In genomic region chr6:71375676-71376075, GRCh38 we compare ENCODE assay signal across 29 cellular contexts.
DNase-seq lines count a peak whose midpoint lies in the region; ATAC-seq, FAIRE-seq and TF ChIP-seq lines count a peak whose summit lies in the region.
"Had no signal": no experiment of that assay in that cellular context is flagged by ENCODE, and none has a peak within 500 bp of the region (broad histone marks: within the 10 kb centered on the region; RNA-seq: fewer than 3 reads in every experiment).

No MANE protein-coding gene starts in this region.

- no peak for TF ChIP-seq CTCF in A549 (IDR thresholded peaks at IDR 0.05)
- no peak for TF ChIP-seq CTCF in PC-3 (conservative IDR thresholded peaks at IDR 0.05; ENCODE audit: low read depth, low read length)
- no peak for TF ChIP-seq CTCF in lung (IDR thresholded peaks at IDR 0.05; ENCODE audit: control extremely low read depth, extremely low read depth)

- H3K27me3 Mint-ChIP-seq in activated T-cell treated with anti-CD3 and anti-CD28 coated beads, Interleukin-2, amount 50 U/mL, for 24 hours = peaks cover 22% of the 10 kb centered on the region
- H3K27me3 Mint-ChIP-seq: naive B cell; stimulated activated naive B cell treated with anti-CD40 and anti-IgM and Interleukin-4, amounts not matched to agents 10 μg/mL and 1 μg/mL and 100 μg/mL, for 72 hours had no signal

- no peak for TF ChIP-seq EP300 in A549 (IDR thresholded peaks at IDR 0.05)

- ATAC-seq in A549 (peak in 1 of 2 experiments; percentile 60; a peak in 2 of 6 replicates), PC-3 (peak; percentile 87), lung (ENCODE audit: insufficient read depth, low FRiP score) (peak; percentile 11), GM18517 (IDR thresholded peaks at IDR 0.05; ENCODE audit: unreplicated experiment) (no peak)
- ATAC-seq: gastroesophageal sphincter; stimulated activated naive B cell treated with anti-CD40 and anti-IgM and Interleukin-4, amounts not matched to agents 10 μg/mL and 1 μg/mL and 100 μg/mL, for 72 hours had no signal

- no peaks in the 10 kb centered on the region for H3F3A ChIP-seq in PC-3 (ENCODE audit: low read length, unreplicated experiment)

- H3K27ac Mint-ChIP-seq in activated T-cell treated with anti-CD3 and anti-CD28 coated beads, Interleukin-2, amount 50 U/mL, for 24 hours = no peak overlapping the region
- H3K27ac Mint-ChIP-seq: activated CD4-positive, alpha-beta T cell treated with anti-CD3 and anti-CD28 coated beads, Interleukin-2, amount 10 ng/mL, durations not matched to agents 24 days and 14 days; activated naive CD4-positive, alpha-beta T cell treated with anti-CD3 and anti-CD28 coated beads, Interleukin-2, amount 10 ng/mL, durations not matched to agents 7 days and 5 days; naive B cell; stimulated activated naive B cell treated with anti-CD40 and anti-IgM and Interleukin-4, amounts not matched to agents 10 μg/mL and 1 μg/mL and 100 μg/mL, for 72 hours had no signal

- FAIRE-seq in A549 (lab: Jason Lieb, UNC) = no peak
- FAIRE-seq: GM12891 had no signal

- H2AFZ ChIP-seq in PC-3 (ENCODE audit: low read length) = no peak overlapping the region

- H3K4me2 ChIP-seq in A549 (peak overlapping the region; percentile 64), PC-3 (ENCODE audit: low read length) (no peak overlapping the region)

- no peaks in the 10 kb centered on the region for H3K79me2 ChIP-seq in PC-3 (ENCODE audit: low read length)

- H3K9me3 Mint-ChIP-seq in activated T-cell treated with anti-CD3 and anti-CD28 coated beads, Interleukin-2, amount 50 U/mL, for 24 hours = peaks cover 4% of the 10 kb centered on the region
- H3K9me3 Mint-ChIP-seq: activated CD4-positive, alpha-beta T cell treated with anti-CD3 and anti-CD28 coated beads, Interleukin-2, amount 10 ng/mL, durations not matched to agents 24 days and 14 days; activated naive CD4-positive, alpha-beta T cell treated with anti-CD3 and anti-CD28 coated beads, Interleukin-2, amount 10 ng/mL, durations not matched to agents 7 days and 5 days; central memory CD8-positive, alpha-beta T cell had no signal

- no peak for TF ChIP-seq RAD21 in A549 (conservative IDR thresholded peaks at IDR 0.05 in 1 of 2, IDR thresholded peaks at IDR 0.05 in 1 of 2)

- DNase-seq in A549 (ENCODE audit: low read depth in 1 of 2, low spot score in 1 of 2) (peak in 1 of 2 experiments; percentile 35), PC-3 (peak; percentile 55), epithelial cell of prostate (ENCODE audit: low read depth, low spot score) (peak; percentile 33), lung (ENCODE audit: low spot score) (no peak), ecto neural progenitor cell (ENCODE audit: low spot score) (no peak), NCI-H1092 (lab: John Stamatoyannopoulos, UW) (no peak)
- DNase-seq in activated T-cell treated with anti-CD3 and anti-CD28 coated beads, Interleukin-2, amount 50 U/mL, for 24 hours = no peak
- DNase-seq: ACHN; activated CD4-positive, alpha-beta T cell treated with anti-CD3 and anti-CD28 coated beads, Interleukin-2, amount 10 ng/mL, durations not matched to agents 24 days and 14 days; activated naive CD4-positive, alpha-beta T cell treated with anti-CD3 and anti-CD28 coated beads, Interleukin-2, amount 10 ng/mL, durations not matched to agents 7 days and 5 days; amniotic stem cell; COR-L47; dorsolateral prefrontal cortex; H7; islet precursor cell; Karpas-422; mesendoderm; naive B cell; NCI-H1105; Right ventricle myocardium superior; stimulated activated CD4-positive, alpha-beta T cell treated with anti-CD3 and anti-CD28 coated beads, Interleukin-2, amount 100 ng/mL, for 48 hours; stimulated activated naive B cell treated with anti-CD40 and anti-IgM and Interleukin-4, amounts not matched to agents 10 μg/mL and 1 μg/mL and 100 μg/mL, for 72 hours; T-helper 9 cell; WERI-Rb-1 had no signal

- no peak for TF ChIP-seq POLR2A in A549 (IDR thresholded peaks at IDR 0.05; ENCODE audit: low read length)

- BruUV-seq in PC-3 (replicated peaks; lab: Mats Ljungman, UMichigan) = no TSS peak

- no peaks in the 10 kb centered on the region for H4K20me1 ChIP-seq in PC-3 (ENCODE audit: low read length)

- no peak overlapping the region for H3K4me3 ChIP-seq in A549
- no peak overlapping the region for H3K4me3 ChIP-seq in PC-3 (ENCODE audit: low read length)
- no peak overlapping the region for H3K4me3 ChIP-seq in lung
- H3K4me3 ChIP-seq: dorsolateral prefrontal cortex, gastroesophageal sphincter, suprapubic skin had no signal

- no peak overlapping the region for H3K4me3 Mint-ChIP-seq in activated T-cell treated with anti-CD3 and anti-CD28 coated beads, Interleukin-2, amount 50 U/mL, for 24 hours
- H3K4me3 Mint-ChIP-seq: activated CD4-positive, alpha-beta T cell treated with anti-CD3 and anti-CD28 coated beads, Interleukin-2, amount 10 ng/mL, durations not matched to agents 24 days and 14 days; activated naive CD4-positive, alpha-beta T cell treated with anti-CD3 and anti-CD28 coated beads, Interleukin-2, amount 10 ng/mL, durations not matched to agents 7 days and 5 days; central memory CD8-positive, alpha-beta T cell; naive B cell; stimulated activated naive B cell treated with anti-CD40 and anti-IgM and Interleukin-4, amounts not matched to agents 10 μg/mL and 1 μg/mL and 100 μg/mL, for 72 hours had no signal

- H3K27ac ChIP-seq in A549 (peak overlapping the region; percentile 48 to 64; a peak in 4 of 6 replicates), PC-3 (ENCODE audit: low read length) (no peak overlapping the region), epithelial cell of prostate (peak overlapping the region; percentile 6), lung (ENCODE audit: low read depth in 1 of 2, low read length in 1 of 2) (no peak overlapping the region)
- H3K27ac ChIP-seq: dorsolateral prefrontal cortex, gastroesophageal sphincter, suprapubic skin, WERI-Rb-1 had no signal

- no peaks in the 10 kb centered on the region for H3K36me3 Mint-ChIP-seq in activated T-cell treated with anti-CD3 and anti-CD28 coated beads, Interleukin-2, amount 50 U/mL, for 24 hours (ENCODE audit: low read depth)
- H3K36me3 Mint-ChIP-seq: activated naive CD4-positive, alpha-beta T cell treated with anti-CD3 and anti-CD28 coated beads, Interleukin-2, amount 10 ng/mL, durations not matched to agents 7 days and 5 days; naive B cell; stimulated activated naive B cell treated with anti-CD40 and anti-IgM and Interleukin-4, amounts not matched to agents 10 μg/mL and 1 μg/mL and 100 μg/mL, for 72 hours had no signal

- intact Hi-C loops in PC-3 (cut with micrococcal nuclease) = loop anchor here (1.0 kb wide), 1 partner anchor 9 kb away; no protein-coding TSS in a partner anchor

- H3K36me3 ChIP-seq in PC-3 (ENCODE audit: low read depth, low read length) (no peaks in the 10 kb centered on the region), lung (ENCODE audit: control insufficient read depth in 2 of 2, insufficient read depth in 2 of 2, low read length in 2 of 2) (peaks cover 0 to 3% of the 10 kb centered on the region in 2 donors)
- H3K36me3 ChIP-seq: suprapubic skin, WERI-Rb-1 had no signal

- H3K9me3 ChIP-seq in A549 (no peaks in the 10 kb centered on the region), PC-3 (ENCODE audit: low read length) (no peaks in the 10 kb centered on the region), lung (ENCODE audit: control insufficient read depth in 2 of 2, insufficient read depth in 1 of 2, low read length in 1 of 2) (no peaks in the 10 kb centered on the region)
- H3K9me3 ChIP-seq: gastroesophageal sphincter, suprapubic skin had no signal

- H3K9me2 ChIP-seq in PC-3 (replicated peaks; ENCODE audit: low read length) = no peaks in the 10 kb centered on the region

- 77% methylated on average over 1 of the region's 1 CpG for WGBS in A549 (ENCODE audit: missing lambda C conversion rate)
- 76 to 85% methylated on average over 1 of the region's 1 CpG for WGBS in lung, 2 donors

- H3K27me3 ChIP-seq in PC-3 (ENCODE audit: low read length) (no peaks in the 10 kb centered on the region), lung (ENCODE audit: control insufficient read depth, insufficient read depth) (no peaks in the 10 kb centered on the region)
- H3K27me3 ChIP-seq: dorsolateral prefrontal cortex, gastroesophageal sphincter, suprapubic skin had no signal

- no peaks in the 10 kb centered on the region for H3K4me1 Mint-ChIP-seq in activated T-cell treated with anti-CD3 and anti-CD28 coated beads, Interleukin-2, amount 50 U/mL, for 24 hours (ENCODE audit: low read depth)
- H3K4me1 Mint-ChIP-seq: activated CD4-positive, alpha-beta T cell treated with anti-CD3 and anti-CD28 coated beads, Interleukin-2, amount 10 ng/mL, durations not matched to agents 24 days and 14 days; activated naive CD4-positive, alpha-beta T cell treated with anti-CD3 and anti-CD28 coated beads, Interleukin-2, amount 10 ng/mL, durations not matched to agents 7 days and 5 days; central memory CD8-positive, alpha-beta T cell; naive B cell; stimulated activated naive B cell treated with anti-CD40 and anti-IgM and Interleukin-4, amounts not matched to agents 10 μg/mL and 1 μg/mL and 100 μg/mL, for 72 hours had no signal

- CTCF ChIA-PET in A549 (lab: Yijun Ruan, JAX) (no interaction called here), PC-3 (lab: Charles Lee) (no interaction called here)

- peaks cover 55% of the 10 kb centered on the region for H3K4me1 ChIP-seq in A549
- H3K4me1 ChIP-seq in PC-3 (ENCODE audit: insufficient read depth, low read length) = peaks cover 7% of the 10 kb centered on the region
- H3K4me1 ChIP-seq in lung (ENCODE audit: control insufficient read depth in 2 of 2, insufficient read depth in 2 of 2, low read length in 2 of 2) = peaks cover 0 to 17% of the 10 kb centered on the region in 2 donors
- H3K4me1 ChIP-seq: suprapubic skin had no signal

- H3K9ac ChIP-seq in PC-3 (ENCODE audit: low read length) = no peak overlapping the region

- POLR2A ChIA-PET in A549 (lab: Yijun Ruan, JAX) = no interaction called here
- POLR2A ChIA-PET in PC-3 (lab: Charles Lee; ENCODE audit: unreplicated experiment) = no interaction called here

TF ChIP-seq in A549, 52 proteins besides CTCF, POLR2A, EP300 and RAD21 (continues in another document):
- no peak for TF ChIP-seq E2F6 (IDR thresholded peaks at IDR 0.05; ENCODE audit: borderline replicate concordance, low read depth)
- TF ChIP-seq EHF (CRISPR knock-in tag; IDR thresholded peaks at IDR 0.05) = no peak
- no peak for TF ChIP-seq HOXA7 (CRISPR knock-in tag; IDR thresholded peaks at IDR 0.05)
- TF ChIP-seq KDM5A (IDR thresholded peaks at IDR 0.05) = no peak
- no peak for TF ChIP-seq MAX (IDR thresholded peaks at IDR 0.05)
- no peak for TF ChIP-seq POLR2AphosphoS2 (conservative IDR thresholded peaks at IDR 0.05; ENCODE audit: low read length)
- no peak for TF ChIP-seq RCOR1 (IDR thresholded peaks at IDR 0.05; ENCODE audit: low read depth, low read length)

Comparison
In these comparisons a context has a peak if more than half of its experiments do, and no peak if none do; other contexts are left out.
1. DNase-seq: peak in PC-3 (single experiment) and epithelial cell of prostate (single experiment); none in lung (single experiment), ecto neural progenitor cell (single experiment), NCI-H1092 (single experiment) and activated T-cell treated with anti-CD3 and anti-CD28 coated beads, Interleukin-2, amount 50 U/mL, for 24 hours (single experiment).
2. H3K27ac ChIP-seq: peak in A549 (2 of 2) and epithelial cell of prostate (single experiment); none in PC-3 (single experiment) and lung (0 of 2).